ENCODE assay signal across 1 cellular context in genomic region chr2:128787616-128788015, GRCh38.
TF ChIP-seq lines count a peak whose summit lies in the region.

No MANE protein-coding gene starts in this region.

TF ChIP-seq in H1, 55 proteins besides CTCF, POLR2A, EP300 and RAD21 (continued from another document):
- TF ChIP-seq, protein P1, sequence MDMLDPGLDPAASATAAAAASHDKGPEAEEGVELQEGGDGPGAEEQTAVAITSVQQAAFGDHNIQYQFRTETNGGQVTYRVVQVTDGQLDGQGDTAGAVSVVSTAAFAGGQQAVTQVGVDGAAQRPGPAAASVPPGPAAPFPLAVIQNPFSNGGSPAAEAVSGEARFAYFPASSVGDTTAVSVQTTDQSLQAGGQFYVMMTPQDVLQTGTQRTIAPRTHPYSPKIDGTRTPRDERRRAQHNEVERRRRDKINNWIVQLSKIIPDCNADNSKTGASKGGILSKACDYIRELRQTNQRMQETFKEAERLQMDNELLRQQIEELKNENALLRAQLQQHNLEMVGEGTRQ (IDR thresholded peaks at IDR 0.05; ENCODE audit: low read length) = no peak
- TF ChIP-seq SIX5 (IDR thresholded peaks at IDR 0.05; ENCODE audit: low read depth, low read length) = no peak
- TF ChIP-seq CBX5 (IDR thresholded peaks at IDR 0.05; ENCODE audit: low read depth, low read length) = no peak
- no peak for TF ChIP-seq JUND (IDR thresholded peaks at IDR 0.05; ENCODE audit: low read length)
- TF ChIP-seq MAFK (IDR thresholded peaks at IDR 0.05; ENCODE audit: low read depth, low read length) = no peak
